Comparison of ENCODE assay signal across 1 cellular context in the genomic region with DNA sequence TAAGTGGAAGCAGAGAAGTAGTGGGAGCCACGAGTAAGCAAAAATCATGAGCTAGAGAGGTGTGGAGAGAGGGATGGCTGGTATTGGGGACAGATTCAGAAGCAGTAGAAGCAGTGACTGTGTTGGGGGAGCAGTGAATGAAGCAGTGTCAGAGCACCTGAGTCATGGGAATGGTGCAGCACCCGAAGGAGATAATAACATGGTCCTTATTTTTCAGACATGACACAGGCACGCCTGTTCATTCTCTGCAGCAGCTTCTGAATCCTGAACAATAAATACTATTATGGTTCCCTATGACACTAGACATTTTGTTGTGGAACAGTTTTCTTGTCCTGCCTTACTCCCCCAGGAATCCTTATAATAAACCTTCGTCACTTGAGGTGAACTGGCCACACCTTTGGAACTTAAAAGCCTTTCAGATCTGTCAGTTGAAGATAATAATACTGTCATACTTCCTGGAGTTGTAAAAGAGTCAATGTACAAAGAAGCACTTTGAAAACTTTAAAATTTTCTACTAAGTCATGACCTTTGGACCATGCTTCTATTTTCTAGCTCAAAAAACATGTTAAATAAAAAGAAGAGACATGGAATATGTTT.
A peak's percentile ranks its signal among the peaks of the same experiment; 100 is the strongest.
TF ChIP-seq lines count a peak whose summit lies in the region.

No MANE protein-coding gene starts in this region.

TF ChIP-seq in K562, 482 proteins besides CTCF, POLR2A, EP300 and RAD21 (continued from another document):
- TF ChIP-seq IFI16 (CRISPR knock-in tag; IDR thresholded peaks at IDR 0.05) (no peak), C11orf30 (IDR thresholded peaks at IDR 0.05; ENCODE audit: low read depth) (peak; percentile 16; the same call in 1 of the 2 replicates)
- TF ChIP-seq, protein P1, sequence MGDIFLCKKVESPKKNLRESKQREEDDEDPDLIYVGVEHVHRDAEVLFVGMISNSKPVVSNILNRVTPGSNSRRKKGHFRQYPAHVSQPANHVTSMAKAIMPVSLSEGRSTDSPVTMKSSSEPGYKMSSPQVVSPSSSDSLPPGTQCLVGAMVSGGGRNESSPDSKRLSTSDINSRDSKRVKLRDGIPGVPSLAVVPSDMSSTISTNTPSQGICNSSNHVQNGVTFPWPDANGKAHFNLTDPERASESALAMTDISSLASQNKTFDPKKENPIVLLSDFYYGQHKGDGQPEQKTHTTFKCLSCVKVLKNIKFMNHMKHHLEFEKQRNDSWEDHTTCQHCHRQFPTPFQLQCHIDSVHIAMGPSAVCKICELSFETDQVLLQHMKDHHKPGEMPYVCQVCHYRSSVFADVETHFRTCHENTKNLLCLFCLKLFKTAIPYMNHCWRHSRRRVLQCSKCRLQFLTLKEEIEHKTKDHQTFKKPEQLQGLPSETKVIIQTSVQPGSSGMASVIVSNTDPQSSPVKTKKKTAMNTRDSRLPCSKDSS (IDR thresholded peaks at IDR 0.05; ENCODE audit: low read depth, partially characterized antibody), result no peak
